Comparison of ENCODE assay signal across 1 cellular context in the genomic region with DNA sequence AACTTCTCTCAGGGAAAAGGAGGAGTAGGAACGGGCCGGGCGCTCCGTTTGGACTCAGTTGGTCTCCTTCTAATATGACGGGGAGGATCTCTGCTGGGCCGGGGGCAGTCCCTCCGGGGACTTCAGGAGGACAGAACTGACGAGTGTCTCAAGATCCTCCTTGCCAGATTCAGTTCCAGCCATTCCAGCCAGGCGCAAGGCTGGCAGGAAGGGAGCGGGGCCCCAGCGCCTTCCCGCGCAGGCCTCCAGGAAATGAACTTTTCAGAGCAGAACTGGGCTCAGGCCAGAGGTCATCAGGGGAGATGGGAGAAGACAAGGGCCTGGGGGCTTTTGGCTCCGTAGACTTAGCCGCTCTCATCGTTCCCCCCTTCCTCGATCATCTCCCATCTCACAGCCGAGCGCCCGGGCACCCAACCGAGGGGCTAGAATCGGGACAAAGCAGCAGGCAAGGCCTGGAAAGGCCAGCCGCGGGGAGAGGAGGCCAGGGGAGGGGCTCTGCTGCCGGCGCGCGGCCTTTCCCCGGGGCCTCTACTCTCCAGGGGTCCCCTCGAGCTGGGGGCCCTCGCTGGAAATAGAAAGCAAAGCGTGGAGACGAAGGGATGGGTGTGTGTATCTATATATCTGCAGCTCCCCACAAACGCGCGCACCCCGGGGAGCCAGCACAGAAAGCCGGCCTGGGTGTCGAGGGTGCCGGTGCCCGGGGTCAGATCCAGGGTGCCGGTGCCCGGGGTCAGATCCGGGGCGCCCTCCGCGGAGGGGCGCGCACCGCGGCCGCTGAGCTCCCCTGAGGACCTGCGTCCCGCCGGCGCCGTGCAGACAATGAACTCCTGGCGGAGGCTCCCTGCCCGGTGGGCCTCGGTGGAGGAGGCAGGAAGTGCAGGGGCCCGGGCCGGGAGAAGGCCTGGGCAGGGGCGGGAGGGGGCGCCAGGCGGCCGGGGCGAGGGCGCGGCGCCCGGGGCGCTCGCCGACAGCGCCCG.
TF ChIP-seq lines count a peak whose summit lies in the region.

No MANE protein-coding gene starts in this region.

TF ChIP-seq in H1, 55 proteins besides CTCF, POLR2A, EP300 and RAD21:
- no peak for TF ChIP-seq CHD2 (IDR thresholded peaks at IDR 0.05; ENCODE audit: low read length)
- no peak for TF ChIP-seq KDM5A (IDR thresholded peaks at IDR 0.05; ENCODE audit: low read length)
- TF ChIP-seq PHF8 (conservative IDR thresholded peaks at IDR 0.05; ENCODE audit: low read depth, low read length) = peak; percentile 19; the same call in 1 of the 2 replicates
- TF ChIP-seq RBBP5 (IDR thresholded peaks at IDR 0.05; ENCODE audit: borderline replicate concordance, low read depth, low read length) = peak; percentile 64; the same call in 1 of the 2 replicates
- TF ChIP-seq SUZ12 (IDR thresholded peaks at IDR 0.05; ENCODE audit: low read length) = 0 out of 2 replicates have a peak, but pooled peaks have one; percentile 24
- TF ChIP-seq TAF1 (IDR thresholded peaks at IDR 0.05; ENCODE audit: low read depth, low read length) = peak; percentile 60
- TF ChIP-seq TBP (IDR thresholded peaks at IDR 0.05; ENCODE audit: low read depth, low read length) = 0 out of 2 replicates have a peak, but pooled peaks have one; percentile 19
- peak; percentile 28 for TF ChIP-seq KDM4A (IDR thresholded peaks at IDR 0.05; ENCODE audit: low read depth, low read length, severe bottlenecking)
TF ChIP-seq in H1: peak in this region for 6.
